ENCODE assay signal across 1 cellular context in the genomic region with DNA sequence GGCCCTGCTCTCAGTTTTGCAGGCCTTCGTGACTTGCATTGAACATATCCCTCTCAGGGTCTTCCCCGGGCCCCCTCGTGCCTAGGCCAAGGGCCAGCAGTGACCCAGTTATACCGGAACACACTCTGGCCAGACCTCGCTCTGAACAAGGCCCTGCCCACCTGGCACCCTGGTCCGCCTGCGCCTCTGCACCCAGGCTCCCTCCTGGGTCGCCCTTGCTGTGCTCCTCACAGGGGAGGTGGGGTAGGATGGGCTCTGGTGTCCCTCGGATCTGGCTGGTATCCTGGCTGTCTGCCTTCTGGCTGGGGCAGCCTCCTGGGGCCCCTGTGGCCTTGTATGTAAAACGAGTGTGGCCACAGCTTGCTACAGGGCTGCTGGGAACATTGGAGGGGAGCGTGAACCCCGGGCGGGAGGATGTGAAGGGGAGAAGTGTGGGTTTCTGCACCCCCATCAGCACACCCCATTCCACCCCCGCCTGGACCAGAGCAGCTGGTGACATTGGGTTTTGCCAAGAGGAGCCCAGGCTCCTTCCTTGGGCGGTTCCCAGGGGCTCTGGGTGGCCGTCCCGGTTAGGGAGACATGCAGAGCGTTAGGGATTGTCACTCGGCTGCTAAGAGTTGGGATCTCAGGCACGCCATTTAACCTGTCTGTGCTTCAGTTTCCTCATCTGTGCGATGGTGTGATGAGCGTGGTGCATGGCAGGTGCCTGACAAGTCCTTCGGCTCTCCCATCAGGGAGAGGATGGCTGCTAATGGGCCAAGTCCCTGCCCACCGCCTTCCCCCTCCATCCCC.
A peak's percentile ranks its signal among the peaks of the same experiment; 100 is the strongest.
TF ChIP-seq lines count a peak whose summit lies in the region.

No MANE protein-coding gene starts in this region.

TF ChIP-seq in GM12878, 131 proteins besides CTCF, POLR2A, EP300 and RAD21 (continued from another document):
- TF ChIP-seq, protein P1, sequence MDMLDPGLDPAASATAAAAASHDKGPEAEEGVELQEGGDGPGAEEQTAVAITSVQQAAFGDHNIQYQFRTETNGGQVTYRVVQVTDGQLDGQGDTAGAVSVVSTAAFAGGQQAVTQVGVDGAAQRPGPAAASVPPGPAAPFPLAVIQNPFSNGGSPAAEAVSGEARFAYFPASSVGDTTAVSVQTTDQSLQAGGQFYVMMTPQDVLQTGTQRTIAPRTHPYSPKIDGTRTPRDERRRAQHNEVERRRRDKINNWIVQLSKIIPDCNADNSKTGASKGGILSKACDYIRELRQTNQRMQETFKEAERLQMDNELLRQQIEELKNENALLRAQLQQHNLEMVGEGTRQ (IDR thresholded peaks at IDR 0.05; ENCODE audit: borderline replicate concordance, low read depth, low read length) = no peak
- TF ChIP-seq ZZZ3 (IDR thresholded peaks at IDR 0.05; ENCODE audit: control insufficient read depth, insufficient read length, low read depth) = no peak
- no peak for TF ChIP-seq BACH1 (IDR thresholded peaks at IDR 0.05; ENCODE audit: borderline replicate concordance)
- peak; percentile 11; the same call in 1 of the 2 replicates for TF ChIP-seq RUNX3 (IDR thresholded peaks at IDR 0.05; ENCODE audit: low read length)
- TF ChIP-seq ESRRA (IDR thresholded peaks at IDR 0.05; ENCODE audit: low read length) = no peak
- TF ChIP-seq ZNF622 (IDR thresholded peaks at IDR 0.05) = no peak
